ENCODE assay signal across 16 cellular contexts in genomic region chr1:65773391-65773790, GRCh38.
"Had no signal": no experiment of that assay in that cellular context is flagged by ENCODE, and none has a peak within 500 bp of the region (broad histone marks: within the 10 kb centered on the region; RNA-seq: fewer than 3 reads in every experiment).

No MANE protein-coding gene starts in this region.

- ATAC-seq: activated T-cell treated with anti-CD3 and anti-CD28 coated beads, Interleukin-2, amount 50 U/mL, for 72 hours; body of pancreas; effector memory CD8-positive, alpha-beta T cell; lower lobe of right lung; stimulated activated naive CD8-positive, alpha-beta T cell treated with anti-CD3 and anti-CD28 coated beads, Interleukin-15, amount 100 ng/mL, for 72 hours; upper lobe of right lung had no signal

- H3K4me1 ChIP-seq: adrenal gland, body of pancreas, lower lobe of right lung, right atrium auricular region, upper lobe of right lung had no signal

- H3K27ac ChIP-seq: adrenal gland, body of pancreas, hepatocyte, lower lobe of right lung, neutrophil, right atrium auricular region, upper lobe of right lung had no signal

- H3K27me3 ChIP-seq: adrenal gland, body of pancreas, hepatocyte, neutrophil, right atrium auricular region, upper lobe of right lung had no signal

- H3K4me3 Mint-ChIP-seq: activated naive CD4-positive, alpha-beta T cell treated with anti-CD3 and anti-CD28 coated beads, Interleukin-2, amount 50 U/mL, for 24 hours; activated T-cell treated with anti-CD3 and anti-CD28 coated beads, Interleukin-2, amount 50 U/mL, for 72 hours; effector memory CD8-positive, alpha-beta T cell; natural killer cell treated with Interleukin-12 subunit alpha and Interleukin-12 subunit beta and Interleukin-15 and Interleukin-18, amount 100 ng/mL, for 72 hours; stimulated activated naive CD8-positive, alpha-beta T cell treated with anti-CD3 and anti-CD28 coated beads, Interleukin-15, amount 100 ng/mL, for 72 hours; T-helper 2 cell treated with Interferon-gamma antibody and Interleukin-4, amounts not matched to agents 5 μg/mL and 100 μg/mL, for 36 hours had no signal

- H3K4me1 Mint-ChIP-seq: activated naive CD4-positive, alpha-beta T cell treated with anti-CD3 and anti-CD28 coated beads, Interleukin-2, amount 50 U/mL, for 24 hours; stimulated activated naive CD8-positive, alpha-beta T cell treated with anti-CD3 and anti-CD28 coated beads, Interleukin-15, amount 100 ng/mL, for 72 hours had no signal

- H3K27ac Mint-ChIP-seq: activated naive CD4-positive, alpha-beta T cell treated with anti-CD3 and anti-CD28 coated beads, Interleukin-2, amount 50 U/mL, for 24 hours; activated T-cell treated with anti-CD3 and anti-CD28 coated beads, Interleukin-2, amount 50 U/mL, for 72 hours; effector memory CD8-positive, alpha-beta T cell; stimulated activated naive CD8-positive, alpha-beta T cell treated with anti-CD3 and anti-CD28 coated beads, Interleukin-15, amount 100 ng/mL, for 72 hours; T-helper 2 cell treated with Interferon-gamma antibody and Interleukin-4, amounts not matched to agents 5 μg/mL and 100 μg/mL, for 36 hours had no signal

- H3K36me3 Mint-ChIP-seq: activated naive CD4-positive, alpha-beta T cell treated with anti-CD3 and anti-CD28 coated beads, Interleukin-2, amount 50 U/mL, for 24 hours; natural killer cell treated with Interleukin-12 subunit alpha and Interleukin-12 subunit beta and Interleukin-15 and Interleukin-18, amount 100 ng/mL, for 72 hours had no signal

- DNase-seq: activated CD4-positive, alpha-beta T cell treated with anti-CD3 and anti-CD28 coated beads, Interleukin-2, amount 50 U/mL, for 4 hours; activated gamma-delta T cell; activated T-cell treated with anti-CD3 and anti-CD28 coated beads, Interleukin-2, amount 50 U/mL, for 72 hours; adrenal gland; body of pancreas; effector memory CD8-positive, alpha-beta T cell; lower lobe of right lung; stimulated activated CD4-positive, alpha-beta T cell treated with anti-CD3 and anti-CD28 coated beads, Interleukin-2, amount 100 ng/mL, for 24 hours; stimulated activated naive CD8-positive, alpha-beta T cell treated with anti-CD3 and anti-CD28 coated beads, Interleukin-15, amount 100 ng/mL, for 72 hours; upper lobe of right lung had no signal

- H3K36me3 ChIP-seq: adrenal gland, lower lobe of right lung, neutrophil, right atrium auricular region, upper lobe of right lung had no signal

- H3K27me3 Mint-ChIP-seq: natural killer cell treated with Interleukin-12 subunit alpha and Interleukin-12 subunit beta and Interleukin-15 and Interleukin-18, amount 100 ng/mL, for 72 hours had no signal

- H3K4me3 ChIP-seq: adrenal gland, body of pancreas, hepatocyte, lower lobe of right lung, right atrium auricular region, upper lobe of right lung had no signal

- H3K9me3 ChIP-seq: body of pancreas, lower lobe of right lung, neutrophil, upper lobe of right lung had no signal
